ENCODE assay signal across 24 cellular contexts in the genomic region with DNA sequence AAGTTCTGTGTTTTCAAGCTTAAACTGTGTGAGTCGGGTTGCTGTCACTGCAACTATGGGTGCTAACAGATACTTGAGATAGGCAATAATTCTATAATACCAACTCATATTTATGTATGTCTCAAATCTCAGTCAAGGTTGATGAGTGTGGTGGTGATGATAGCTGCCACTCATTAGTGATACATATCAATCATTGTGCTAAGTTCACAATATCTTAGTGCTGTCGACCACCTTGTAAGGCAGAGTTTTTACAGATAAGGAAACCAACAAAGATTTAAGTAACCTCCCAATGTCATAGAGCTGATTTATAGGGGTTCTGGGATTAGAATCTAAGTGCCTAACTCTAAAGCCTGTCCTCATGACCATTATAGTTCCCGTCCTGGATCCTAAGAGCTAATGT.
"Had no signal": no experiment of that assay in that cellular context is flagged by ENCODE, and none has a peak within 500 bp of the region (broad histone marks: within the 10 kb centered on the region; RNA-seq: fewer than 3 reads in every experiment).

No MANE protein-coding gene starts in this region.

- H3K36me3 Mint-ChIP-seq: activated CD8-positive, alpha-beta memory T cell treated with anti-CD3 and anti-CD28 coated beads, Interleukin-2, amount 10 ng/mL, durations not matched to agents 7 days and 5 days; activated naive CD8-positive, alpha-beta T cell treated with anti-CD3 and anti-CD28 coated beads, Interleukin-2, amount 10 ng/mL, durations not matched to agents 7 days and 5 days had no signal

- H3K36me3 ChIP-seq: MG63, SJSA1 had no signal

- DNase-seq: activated CD4-positive, alpha-beta T cell treated with anti-CD3 and anti-CD28 coated beads for 48 hours; activated CD4-positive, alpha-beta T cell treated with anti-CD3 and anti-CD28 coated beads, Interleukin-2, amount 50 U/mL, for 48 hours; activated CD4-positive, CD25-positive, alpha-beta regulatory T cell treated with anti-CD3 and anti-CD28 coated beads, Interleukin-2, amount 50 U/mL, for 72 hours; activated CD8-positive, alpha-beta memory T cell treated with anti-CD3 and anti-CD28 coated beads, Interleukin-2, amount 10 ng/mL, durations not matched to agents 7 days and 5 days; activated effector memory CD4-positive, alpha-beta T cell treated with anti-CD3 and anti-CD28 coated beads, Interleukin-2, amount 50 U/mL, for 16 hours; activated naive CD4-positive, alpha-beta T cell treated with Interleukin-2 at 50 U/mL for 16 hours; activated naive CD8-positive, alpha-beta T cell treated with anti-CD3 and anti-CD28 coated beads, Interleukin-2, amount 10 ng/mL, durations not matched to agents 7 days and 5 days; activated T-cell treated with anti-CD3 and anti-CD28 coated beads, Interleukin-2, amount 50 U/mL, for 24 hours; aorta; MG63; MV-4-11; NCI-H1092 treated with DMSO at 0.1 percent for 48 hours; NCI-H1417 treated with DMSO at 0.1 percent for 48 hours; NCI-H1694 treated with DMSO at 0.1 percent for 48 hours; NCI-H2029 treated with DMSO at 0.1 percent for 48 hours; NCI-H345; NCI-H510A treated with DMSO at 0.1 percent for 48 hours; PC-3; SHP77; SW 1271 had no signal

- H3K9me3 Mint-ChIP-seq: activated naive CD8-positive, alpha-beta T cell treated with anti-CD3 and anti-CD28 coated beads, Interleukin-2, amount 10 ng/mL, durations not matched to agents 7 days and 5 days; activated T-cell treated with anti-CD3 and anti-CD28 coated beads, Interleukin-2, amount 50 U/mL, for 24 hours; activated T-helper 1 cell treated with anti-CD3 and anti-CD28 coated beads, Interleukin-12 subunit alpha, Interleukin-12 subunit beta, Interleukin-2, Interleukin-4 antibody, amounts not matched to agents 30 ng/mL and 10 ng/mL and 1 ng/mL, durations not matched to agents 14 hours and 24 hours and 36 hours had no signal

- H3K27ac ChIP-seq: SJSA1 had no signal

- H3K27ac Mint-ChIP-seq: activated CD8-positive, alpha-beta memory T cell treated with anti-CD3 and anti-CD28 coated beads, Interleukin-2, amount 10 ng/mL, durations not matched to agents 7 days and 5 days; activated naive CD8-positive, alpha-beta T cell treated with anti-CD3 and anti-CD28 coated beads, Interleukin-2, amount 10 ng/mL, durations not matched to agents 7 days and 5 days; activated T-cell treated with anti-CD3 and anti-CD28 coated beads, Interleukin-2, amount 50 U/mL, for 24 hours; activated T-helper 1 cell treated with anti-CD3 and anti-CD28 coated beads, Interleukin-12 subunit alpha, Interleukin-12 subunit beta, Interleukin-2, Interleukin-4 antibody, amounts not matched to agents 30 ng/mL and 10 ng/mL and 1 ng/mL, durations not matched to agents 14 hours and 24 hours and 36 hours had no signal

- H3K4me1 ChIP-seq: SJSA1 had no signal

- H3K4me3 ChIP-seq: MG63, SJSA1 had no signal

- H3K27me3 Mint-ChIP-seq: activated CD8-positive, alpha-beta memory T cell treated with anti-CD3 and anti-CD28 coated beads, Interleukin-2, amount 10 ng/mL, durations not matched to agents 7 days and 5 days; activated T-cell treated with anti-CD3 and anti-CD28 coated beads, Interleukin-2, amount 50 U/mL, for 24 hours had no signal

- FAIRE-seq: RCC 7860 had no signal

- H3K27me3 ChIP-seq: MG63 had no signal

- H3K9me3 ChIP-seq: MG63, SJSA1 had no signal

- H3K4me3 Mint-ChIP-seq: activated CD8-positive, alpha-beta memory T cell treated with anti-CD3 and anti-CD28 coated beads, Interleukin-2, amount 10 ng/mL, durations not matched to agents 7 days and 5 days; activated naive CD8-positive, alpha-beta T cell treated with anti-CD3 and anti-CD28 coated beads, Interleukin-2, amount 10 ng/mL, durations not matched to agents 7 days and 5 days; activated T-cell treated with anti-CD3 and anti-CD28 coated beads, Interleukin-2, amount 50 U/mL, for 24 hours; activated T-helper 1 cell treated with anti-CD3 and anti-CD28 coated beads, Interleukin-12 subunit alpha, Interleukin-12 subunit beta, Interleukin-2, Interleukin-4 antibody, amounts not matched to agents 30 ng/mL and 10 ng/mL and 1 ng/mL, durations not matched to agents 14 hours and 24 hours and 36 hours had no signal

- ATAC-seq: activated CD8-positive, alpha-beta memory T cell treated with anti-CD3 and anti-CD28 coated beads, Interleukin-2, amount 10 ng/mL, durations not matched to agents 7 days and 5 days; PC-3; SK-N-SH treated with all-trans-retinoic acid at 6 μM for 48 hours had no signal
